2 cellular contexts compared by ENCODE assay signal in genomic region chr6:24405262-24405661, GRCh38.
TF ChIP-seq lines count a peak whose summit lies in the region.

No MANE protein-coding gene starts in this region.

TF ChIP-seq in A549, 52 proteins besides CTCF, POLR2A, EP300 and RAD21:
- no peak for TF ChIP-seq RCOR1 (IDR thresholded peaks at IDR 0.05; ENCODE audit: low read depth, low read length)
- no peak for TF ChIP-seq CBX8 (IDR thresholded peaks at IDR 0.05)
- no peak for TF ChIP-seq EHF (CRISPR knock-in tag; IDR thresholded peaks at IDR 0.05)
- TF ChIP-seq RNF2 (IDR thresholded peaks at IDR 0.05; ENCODE audit: borderline replicate concordance, low read depth): no peak
- TF ChIP-seq KDM1A (IDR thresholded peaks at IDR 0.05; ENCODE audit: low read depth): no peak
- TF ChIP-seq NFE2L2 (conservative IDR thresholded peaks at IDR 0.05; ENCODE audit: low read length): no peak
- no peak for TF ChIP-seq MAFK (IDR thresholded peaks at IDR 0.05; ENCODE audit: partially characterized antibody)
- TF ChIP-seq, protein P1, sequence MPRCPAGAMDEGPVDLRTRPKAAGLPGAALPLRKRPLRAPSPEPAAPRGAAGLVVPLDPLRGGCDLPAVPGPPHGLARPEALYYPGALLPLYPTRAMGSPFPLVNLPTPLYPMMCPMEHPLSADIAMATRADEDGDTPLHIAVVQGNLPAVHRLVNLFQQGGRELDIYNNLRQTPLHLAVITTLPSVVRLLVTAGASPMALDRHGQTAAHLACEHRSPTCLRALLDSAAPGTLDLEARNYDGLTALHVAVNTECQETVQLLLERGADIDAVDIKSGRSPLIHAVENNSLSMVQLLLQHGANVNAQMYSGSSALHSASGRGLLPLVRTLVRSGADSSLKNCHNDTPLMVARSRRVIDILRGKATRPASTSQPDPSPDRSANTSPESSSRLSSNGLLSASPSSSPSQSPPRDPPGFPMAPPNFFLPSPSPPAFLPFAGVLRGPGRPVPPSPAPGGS (IDR thresholded peaks at IDR 0.05): no peak
- TF ChIP-seq ZNF302 (CRISPR knock-in tag; IDR thresholded peaks at IDR 0.05): no peak

TF ChIP-seq in K562, 482 proteins besides CTCF, POLR2A, EP300 and RAD21 (continues in another document):
- TF ChIP-seq, protein P2, sequence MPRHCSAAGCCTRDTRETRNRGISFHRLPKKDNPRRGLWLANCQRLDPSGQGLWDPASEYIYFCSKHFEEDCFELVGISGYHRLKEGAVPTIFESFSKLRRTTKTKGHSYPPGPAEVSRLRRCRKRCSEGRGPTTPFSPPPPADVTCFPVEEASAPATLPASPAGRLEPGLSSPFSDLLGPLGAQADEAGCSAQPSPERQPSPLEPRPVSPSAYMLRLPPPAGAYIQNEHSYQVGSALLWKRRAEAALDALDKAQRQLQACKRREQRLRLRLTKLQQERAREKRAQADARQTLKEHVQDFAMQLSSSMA (CRISPR knock-in tag; IDR thresholded peaks at IDR 0.05): no peak
- TF ChIP-seq BRF2 (IDR thresholded peaks at IDR 0.05; ENCODE audit: borderline replicate concordance, insufficient read depth, insufficient read length) (no peak), NR1H2 (CRISPR knock-in tag; IDR thresholded peaks at IDR 0.05) (no peak), SUPT5H (IDR thresholded peaks at IDR 0.05) (no peak), E2F5 (CRISPR knock-in tag; IDR thresholded peaks at IDR 0.05) (no peak), CHD7 (IDR thresholded peaks at IDR 0.05; ENCODE audit: low read depth, low read length) (no peak), CXXC5 (CRISPR knock-in tag; IDR thresholded peaks at IDR 0.05) (no peak), ZNF518B (CRISPR knock-in tag; IDR thresholded peaks at IDR 0.05) (no peak), SLC30A9 (CRISPR knock-in tag; IDR thresholded peaks at IDR 0.05) (no peak), ZNF134 (CRISPR knock-in tag; conservative IDR thresholded peaks at IDR 0.05) (no peak), E2F1 (CRISPR knock-in tag; IDR thresholded peaks at IDR 0.05) (no peak), PHB2 (IDR thresholded peaks at IDR 0.05; ENCODE audit: low read depth) (no peak), ZNF408 (CRISPR knock-in tag; IDR thresholded peaks at IDR 0.05; ENCODE audit: low read depth) (no peak), CBX8 (IDR thresholded peaks at IDR 0.05; ENCODE audit: borderline replicate concordance, extremely low read depth, low read depth, low read length, poor library complexity, severe bottlenecking) (no peak), MCM5 (IDR thresholded peaks at IDR 0.05; ENCODE audit: low read depth) (no peak)
- TF ChIP-seq, protein P3, sequence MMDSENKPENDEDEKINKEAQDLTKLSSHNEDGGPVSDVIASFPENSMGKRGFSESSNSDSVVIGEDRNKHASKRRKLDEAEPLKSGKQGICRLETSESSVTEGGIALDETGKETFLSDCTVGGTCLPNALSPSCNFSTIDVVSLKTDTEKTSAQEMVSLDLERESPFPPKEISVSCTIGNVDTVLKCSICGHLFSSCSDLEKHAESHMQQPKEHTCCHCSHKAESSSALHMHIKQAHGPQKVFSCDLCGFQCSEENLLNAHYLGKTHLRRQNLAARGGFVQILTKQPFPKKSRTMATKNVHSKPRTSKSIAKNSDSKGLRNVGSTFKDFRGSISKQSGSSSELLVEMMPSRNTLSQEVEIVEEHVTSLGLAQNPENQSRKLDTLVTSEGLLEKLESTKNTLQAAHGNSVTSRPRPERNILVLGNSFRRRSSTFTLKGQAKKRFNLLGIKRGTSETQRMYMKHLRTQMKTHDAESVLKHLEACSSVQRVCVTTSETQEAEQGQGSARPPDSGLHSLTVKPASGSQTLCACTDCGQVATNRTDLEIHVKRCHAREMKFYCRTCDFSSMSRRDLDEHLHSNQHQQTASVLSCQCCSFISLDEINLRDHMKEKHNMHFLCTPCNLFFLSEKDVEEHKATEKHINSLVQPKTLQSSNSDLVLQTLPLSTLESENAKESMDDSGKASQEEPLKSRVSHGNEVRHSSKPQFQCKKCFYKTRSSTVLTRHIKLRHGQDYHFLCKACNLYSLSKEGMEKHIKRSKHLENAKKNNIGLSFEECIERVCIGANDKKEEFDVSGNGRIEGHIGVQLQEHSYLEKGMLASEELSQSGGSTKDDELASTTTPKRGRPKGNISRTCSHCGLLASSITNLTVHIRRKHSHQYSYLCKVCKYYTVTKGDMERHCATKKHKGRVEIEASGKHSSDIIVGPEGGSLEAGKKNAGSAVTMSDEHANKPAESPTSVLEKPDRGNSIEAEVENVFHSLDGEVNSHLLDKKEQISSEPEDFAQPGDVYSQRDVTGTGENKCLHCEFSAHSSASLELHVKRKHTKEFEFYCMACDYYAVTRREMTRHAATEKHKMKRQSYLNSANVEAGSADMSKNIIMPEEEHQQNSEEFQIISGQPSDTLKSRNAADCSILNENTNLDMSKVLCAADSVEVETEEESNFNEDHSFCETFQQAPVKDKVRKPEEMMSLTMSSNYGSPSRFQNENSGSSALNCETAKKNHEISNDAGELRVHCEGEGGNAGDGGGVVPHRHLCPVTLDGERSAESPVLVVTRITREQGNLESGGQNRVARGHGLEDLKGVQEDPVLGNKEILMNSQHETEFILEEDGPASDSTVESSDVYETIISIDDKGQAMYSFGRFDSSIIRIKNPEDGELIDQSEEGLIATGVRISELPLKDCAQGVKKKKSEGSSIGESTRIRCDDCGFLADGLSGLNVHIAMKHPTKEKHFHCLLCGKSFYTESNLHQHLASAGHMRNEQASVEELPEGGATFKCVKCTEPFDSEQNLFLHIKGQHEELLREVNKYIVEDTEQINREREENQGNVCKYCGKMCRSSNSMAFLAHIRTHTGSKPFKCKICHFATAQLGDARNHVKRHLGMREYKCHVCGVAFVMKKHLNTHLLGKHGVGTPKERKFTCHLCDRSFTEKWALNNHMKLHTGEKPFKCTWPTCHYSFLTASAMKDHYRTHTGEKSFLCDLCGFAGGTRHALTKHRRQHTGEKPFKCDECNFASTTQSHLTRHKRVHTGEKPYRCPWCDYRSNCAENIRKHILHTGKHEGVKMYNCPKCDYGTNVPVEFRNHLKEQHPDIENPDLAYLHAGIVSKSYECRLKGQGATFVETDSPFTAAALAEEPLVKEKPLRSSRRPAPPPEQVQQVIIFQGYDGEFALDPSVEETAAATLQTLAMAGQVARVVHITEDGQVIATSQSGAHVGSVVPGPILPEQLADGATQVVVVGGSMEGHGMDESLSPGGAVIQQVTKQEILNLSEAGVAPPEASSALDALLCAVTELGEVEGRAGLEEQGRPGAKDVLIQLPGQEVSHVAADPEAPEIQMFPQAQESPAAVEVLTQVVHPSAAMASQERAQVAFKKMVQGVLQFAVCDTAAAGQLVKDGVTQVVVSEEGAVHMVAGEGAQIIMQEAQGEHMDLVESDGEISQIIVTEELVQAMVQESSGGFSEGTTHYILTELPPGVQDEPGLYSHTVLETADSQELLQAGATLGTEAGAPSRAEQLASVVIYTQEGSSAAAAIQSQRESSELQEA (IDR thresholded peaks at IDR 0.05; ENCODE audit: low read depth): no peak
